2 cellular contexts compared by ENCODE assay signal in the genomic region with DNA sequence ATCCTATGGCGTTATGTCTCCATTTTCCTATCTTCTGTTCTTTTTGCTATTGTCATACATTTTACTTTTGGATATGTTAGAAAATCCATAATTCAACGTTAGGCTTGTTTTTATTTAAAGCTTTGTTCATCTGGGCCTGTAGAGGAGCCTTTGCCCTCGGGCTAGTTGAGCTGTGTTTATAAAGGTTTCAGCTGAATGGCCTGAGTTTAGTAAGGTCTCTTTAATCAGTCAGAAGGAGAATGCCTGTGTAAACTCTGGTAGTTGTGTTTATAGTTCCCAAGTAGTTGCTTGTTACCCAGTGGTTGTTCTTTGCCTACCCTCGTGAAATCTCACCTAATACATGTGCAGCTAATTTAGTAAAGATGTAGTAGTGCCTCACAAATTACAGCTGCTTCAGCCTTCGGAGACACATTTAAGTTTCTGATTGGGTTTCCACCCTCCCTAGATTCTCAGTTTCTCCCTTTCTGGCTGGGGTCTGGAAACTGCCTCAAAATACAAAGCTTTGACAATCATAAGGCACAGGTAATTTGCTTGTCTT.
TF ChIP-seq lines count a peak whose summit lies in the region.

No MANE protein-coding gene starts in this region.

TF ChIP-seq in IMR-90, 13 proteins besides CTCF, POLR2A, EP300 and RAD21:
- TF ChIP-seq NFE2L2 (IDR thresholded peaks at IDR 0.05; ENCODE audit: low read depth, low read length) = no peak
- no peak for TF ChIP-seq SMC3 (IDR thresholded peaks at IDR 0.05; ENCODE audit: low read depth, low read length)
- TF ChIP-seq, protein P1, sequence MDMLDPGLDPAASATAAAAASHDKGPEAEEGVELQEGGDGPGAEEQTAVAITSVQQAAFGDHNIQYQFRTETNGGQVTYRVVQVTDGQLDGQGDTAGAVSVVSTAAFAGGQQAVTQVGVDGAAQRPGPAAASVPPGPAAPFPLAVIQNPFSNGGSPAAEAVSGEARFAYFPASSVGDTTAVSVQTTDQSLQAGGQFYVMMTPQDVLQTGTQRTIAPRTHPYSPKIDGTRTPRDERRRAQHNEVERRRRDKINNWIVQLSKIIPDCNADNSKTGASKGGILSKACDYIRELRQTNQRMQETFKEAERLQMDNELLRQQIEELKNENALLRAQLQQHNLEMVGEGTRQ (IDR thresholded peaks at IDR 0.05; ENCODE audit: low read depth, low read length) = no peak
- TF ChIP-seq CEBPB (IDR thresholded peaks at IDR 0.05; ENCODE audit: low read depth, low read length) = no peak
- TF ChIP-seq FOS (IDR thresholded peaks at IDR 0.05; ENCODE audit: low read depth, low read length) = no peak
- no peak for TF ChIP-seq CHD1 (IDR thresholded peaks at IDR 0.05; ENCODE audit: low read depth, low read length)
- no peak for TF ChIP-seq RFX5 (IDR thresholded peaks at IDR 0.05; ENCODE audit: low read depth, low read length)
- TF ChIP-seq, protein P2, sequence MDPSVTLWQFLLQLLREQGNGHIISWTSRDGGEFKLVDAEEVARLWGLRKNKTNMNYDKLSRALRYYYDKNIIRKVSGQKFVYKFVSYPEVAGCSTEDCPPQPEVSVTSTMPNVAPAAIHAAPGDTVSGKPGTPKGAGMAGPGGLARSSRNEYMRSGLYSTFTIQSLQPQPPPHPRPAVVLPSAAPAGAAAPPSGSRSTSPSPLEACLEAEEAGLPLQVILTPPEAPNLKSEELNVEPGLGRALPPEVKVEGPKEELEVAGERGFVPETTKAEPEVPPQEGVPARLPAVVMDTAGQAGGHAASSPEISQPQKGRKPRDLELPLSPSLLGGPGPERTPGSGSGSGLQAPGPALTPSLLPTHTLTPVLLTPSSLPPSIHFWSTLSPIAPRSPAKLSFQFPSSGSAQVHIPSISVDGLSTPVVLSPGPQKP (IDR thresholded peaks at IDR 0.05; ENCODE audit: borderline replicate concordance, low read depth, low read length) = no peak
- TF ChIP-seq MAFK (IDR thresholded peaks at IDR 0.05; ENCODE audit: low read depth, low read length) = no peak
- TF ChIP-seq RCOR1 (IDR thresholded peaks at IDR 0.05; ENCODE audit: insufficient replicate concordance, low read length) = no peak
- TF ChIP-seq MXI1 (IDR thresholded peaks at IDR 0.05; ENCODE audit: borderline replicate concordance, low read depth, low read length) = no peak
- no peak for TF ChIP-seq MAZ (IDR thresholded peaks at IDR 0.05; ENCODE audit: borderline replicate concordance, low read depth, low read length)
- no peak for TF ChIP-seq BHLHE40 (IDR thresholded peaks at IDR 0.05; ENCODE audit: low read depth, low read length)

TF ChIP-seq in H1, 55 proteins besides CTCF, POLR2A, EP300 and RAD21:
- TF ChIP-seq EGR1 (IDR thresholded peaks at IDR 0.05; ENCODE audit: borderline replicate concordance, low read depth, low read length) (no peak), MAFK (IDR thresholded peaks at IDR 0.05; ENCODE audit: low read depth, low read length) (no peak), CHD2 (IDR thresholded peaks at IDR 0.05; ENCODE audit: low read length) (no peak), BRCA1 (IDR thresholded peaks at IDR 0.05; ENCODE audit: low read depth, low read length) (no peak), SIX5 (IDR thresholded peaks at IDR 0.05; ENCODE audit: low read depth, low read length) (no peak), KDM4A (IDR thresholded peaks at IDR 0.05; ENCODE audit: low read depth, low read length, severe bottlenecking) (no peak), KDM1A (IDR thresholded peaks at IDR 0.05; ENCODE audit: borderline replicate concordance, low read length) (no peak), HDAC2 (IDR thresholded peaks at IDR 0.05; ENCODE audit: borderline replicate concordance in 1 of 2, low read depth in 2 of 2, low read length in 2 of 2) (no peak), RXRA (IDR thresholded peaks at IDR 0.05; ENCODE audit: insufficient read depth, low read depth, low read length) (no peak), NANOG (IDR thresholded peaks at IDR 0.05; ENCODE audit: insufficient read depth, low read depth, low read length, poor library complexity, severe bottlenecking) (no peak), SRF (IDR thresholded peaks at IDR 0.05; ENCODE audit: low read depth, low read length) (no peak), RNF2 (IDR thresholded peaks at IDR 0.05; ENCODE audit: borderline replicate concordance, low read depth, low read length, missing control alignments, poor library complexity, severe bottlenecking) (no peak), CEBPB (IDR thresholded peaks at IDR 0.05; ENCODE audit: low read depth, low read length) (no peak), ZNF274 (IDR thresholded peaks at IDR 0.05; ENCODE audit: borderline replicate concordance, extremely low read depth, low read length) (no peak), NRF1 (IDR thresholded peaks at IDR 0.05; ENCODE audit: low read depth, low read length) (no peak), CREB1 (IDR thresholded peaks at IDR 0.05) (no peak)
- TF ChIP-seq, protein P3, sequence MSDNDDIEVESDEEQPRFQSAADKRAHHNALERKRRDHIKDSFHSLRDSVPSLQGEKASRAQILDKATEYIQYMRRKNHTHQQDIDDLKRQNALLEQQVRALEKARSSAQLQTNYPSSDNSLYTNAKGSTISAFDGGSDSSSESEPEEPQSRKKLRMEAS (IDR thresholded peaks at IDR 0.05) = no peak
- TF ChIP-seq, protein P1 (IDR thresholded peaks at IDR 0.05; ENCODE audit: low read length) = no peak
- TF ChIP-seq, protein P4, sequence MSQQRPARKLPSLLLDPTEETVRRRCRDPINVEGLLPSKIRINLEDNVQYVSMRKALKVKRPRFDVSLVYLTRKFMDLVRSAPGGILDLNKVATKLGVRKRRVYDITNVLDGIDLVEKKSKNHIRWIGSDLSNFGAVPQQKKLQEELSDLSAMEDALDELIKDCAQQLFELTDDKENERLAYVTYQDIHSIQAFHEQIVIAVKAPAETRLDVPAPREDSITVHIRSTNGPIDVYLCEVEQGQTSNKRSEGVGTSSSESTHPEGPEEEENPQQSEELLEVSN (IDR thresholded peaks at IDR 0.05) = no peak
TF ChIP-seq in H1: peak in this region for 0.
